8 cellular contexts compared by ENCODE assay signal in the genomic region with DNA sequence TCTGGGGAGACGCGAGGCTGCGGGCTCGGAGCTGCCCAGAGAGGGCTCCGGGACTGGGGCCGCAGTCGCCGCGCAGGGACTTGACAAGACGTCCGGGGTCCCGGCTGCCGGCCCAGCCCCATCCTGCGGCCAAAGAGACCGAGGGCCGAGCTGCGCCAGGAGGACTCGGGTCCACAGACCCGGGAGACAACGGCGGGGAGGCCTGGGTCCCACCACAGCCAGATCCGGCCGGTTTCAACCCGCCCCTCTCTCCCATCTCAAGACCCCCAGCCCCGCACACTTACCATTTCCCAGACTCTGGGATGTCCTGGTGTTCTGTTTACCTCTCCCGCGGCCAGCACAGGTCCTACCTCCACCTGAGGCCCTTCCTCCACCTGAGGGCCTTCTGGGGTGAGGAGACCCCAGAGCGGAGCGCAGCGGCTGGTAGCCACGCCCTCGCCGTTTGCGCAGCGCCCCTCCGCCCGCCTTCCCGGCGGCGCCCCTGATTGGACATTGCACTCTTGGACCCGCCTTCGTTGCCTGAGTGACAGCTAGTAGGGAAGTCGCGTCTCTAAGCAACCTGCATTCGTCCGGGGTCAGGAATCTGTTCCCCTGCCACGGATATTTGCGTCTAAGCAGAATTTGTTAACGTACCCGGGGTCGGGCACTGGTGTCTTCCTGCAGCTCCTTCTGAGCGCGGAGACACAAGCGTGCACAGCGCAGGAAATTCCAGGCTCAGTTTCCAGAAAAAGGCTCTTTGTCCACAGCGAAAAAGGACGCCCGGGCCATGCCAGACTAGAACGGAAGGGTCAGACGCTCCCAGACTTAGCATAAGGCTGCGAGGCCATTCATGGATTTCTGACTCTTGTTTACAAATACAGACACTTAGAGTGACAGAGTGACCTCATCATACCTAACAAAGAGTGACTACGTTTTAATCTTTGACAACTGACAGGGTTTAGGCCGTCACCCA. TPM values are rescaled to one million over a fixed set of nuclear protein-coding genes. Genes with fewer than 3 reads are reported as not detected.
DNase-seq lines count a peak whose midpoint lies in the region; ATAC-seq and TF ChIP-seq lines count a peak whose summit lies in the region.

Gene ZNF709, minus strand, starts transcription at position 446 of the 952 bp plus-strand sequence. Its CDS starts 159 bp downstream, at position 287.

- no peaks in the 10 kb centered on the region for H3K4me1 ChIP-seq in foreskin keratinocyte

- no peaks in the 10 kb centered on the region for H3K9me3 Mint-ChIP-seq in neural crest cell
- H3K9me3 Mint-ChIP-seq in stimulated activated naive CD8-positive, alpha-beta T cell treated with anti-CD3 and anti-CD28 coated beads, Interleukin-15, amount 100 ng/mL, for 72 hours = no peaks in the 10 kb centered on the region

- H3K36me3 ChIP-seq in KOPT-K1 (ENCODE audit: insufficient read depth, low read length) = no peaks in the 10 kb centered on the region

- no peak for TF ChIP-seq CTCF in foreskin keratinocyte (conservative IDR thresholded peaks at IDR 0.05)
- TF ChIP-seq CTCF in neural crest cell (conservative IDR thresholded peaks at IDR 0.05) = no peak

- H3K36me3 Mint-ChIP-seq in neural crest cell (ENCODE audit: low read depth) = peaks cover 4% of the 10 kb centered on the region

- H3K27ac Mint-ChIP-seq in neural crest cell (ENCODE audit: unreplicated experiment) = peak within 1 kb of the TSS; percentile 96
- peak within 1 kb of the TSS; percentile 68 to 87 for H3K27ac Mint-ChIP-seq in stimulated activated naive CD8-positive, alpha-beta T cell treated with anti-CD3 and anti-CD28 coated beads, Interleukin-15, amount 100 ng/mL, for 72 hours

- H3K4me1 Mint-ChIP-seq in neural crest cell = peaks cover 35% of the 10 kb centered on the region
- H3K4me1 Mint-ChIP-seq in stimulated activated naive CD8-positive, alpha-beta T cell treated with anti-CD3 and anti-CD28 coated beads, Interleukin-15, amount 100 ng/mL, for 72 hours = peaks cover 37% of the 10 kb centered on the region

- peak; percentile 91 for ATAC-seq in GM21576 (IDR thresholded peaks at IDR 0.05; ENCODE audit: unreplicated experiment)
- peak; percentile 90 for ATAC-seq in foreskin keratinocyte
- ATAC-seq in stimulated activated naive CD8-positive, alpha-beta T cell treated with anti-CD3 and anti-CD28 coated beads, Interleukin-15, amount 100 ng/mL, for 72 hours = peak; percentile 98

- DNase-seq in DMS53 treated with DMSO at 0.1 percent for 48 hours (lab: John Stamatoyannopoulos, UW; ENCODE audit: unreplicated experiment) (peak; percentile 71), foreskin keratinocyte (peak; percentile 27 to 61), neural crest cell (ENCODE audit: low read depth, low spot score) (peak; percentile 97)
- DNase-seq in activated gamma-delta T cell treated with anti-CD3 and anti-CD28 coated beads, Interleukin-2, amount 50 U/mL, for 16 hours (ENCODE audit: low read depth) = peak; percentile 84
- peak; percentile 85 to 87 for DNase-seq in stimulated activated naive CD8-positive, alpha-beta T cell treated with anti-CD3 and anti-CD28 coated beads, Interleukin-15, amount 100 ng/mL, for 72 hours

- H3K27me3 ChIP-seq in foreskin keratinocyte = no peaks in the 10 kb centered on the region

- no peaks in the 10 kb centered on the region for H3K9me3 ChIP-seq in KOPT-K1 (ENCODE audit: insufficient read depth, low read length, poor library complexity, severe bottlenecking)

- peak within 1 kb of the TSS; percentile 94 for H3K4me3 Mint-ChIP-seq in neural crest cell
- H3K4me3 Mint-ChIP-seq in stimulated activated naive CD8-positive, alpha-beta T cell treated with anti-CD3 and anti-CD28 coated beads, Interleukin-15, amount 100 ng/mL, for 72 hours = peak within 1 kb of the TSS; percentile 95 to 98

- peak within 1 kb of the TSS; percentile 55 for H3K27ac ChIP-seq in KOPT-K1 (ENCODE audit: low read depth, low read length, poor library complexity, severe bottlenecking)
- no peak within 1 kb of the TSS for H3K27ac ChIP-seq in foreskin keratinocyte

- H3K27me3 Mint-ChIP-seq in neural crest cell (ENCODE audit: low read depth) = no peaks in the 10 kb centered on the region
- no peaks in the 10 kb centered on the region for H3K27me3 Mint-ChIP-seq in stimulated activated naive CD8-positive, alpha-beta T cell treated with anti-CD3 and anti-CD28 coated beads, Interleukin-15, amount 100 ng/mL, for 72 hours

- peak; percentile 95 for TF ChIP-seq POLR2A in Raji (IDR thresholded peaks at IDR 0.05; ENCODE audit: insufficient read depth, low read depth, low read length)

RNA-seq across cellular contexts. Expression of gene ZNF709, which starts in this region (rescaled TPM):
- total RNA-seq in foreskin keratinocyte (1.4 TPM in 2 replicates), neural crest cell (8.8 and 8.9 TPM in 2 replicates)
- 0.36 and 0.46 TPM in 2 replicates for polyA plus RNA-seq in foreskin keratinocyte

Comparison
In these comparisons a context has a peak if more than half of its experiments do, and no peak if none do; other contexts are left out.
1. DNase-seq: peak in every context shown above with its lines; median percentile 97 in neural crest cell; 86 in stimulated activated naive CD8-positive, alpha-beta T cell treated with anti-CD3 and anti-CD28 coated beads, Interleukin-15, amount 100 ng/mL, for 72 hours; 84 in activated gamma-delta T cell treated with anti-CD3 and anti-CD28 coated beads, Interleukin-2, amount 50 U/mL, for 16 hours; 71 in DMS53 treated with DMSO at 0.1 percent for 48 hours; 44 in foreskin keratinocyte.